9 cellular contexts compared by ENCODE assay signal in the genomic region with DNA sequence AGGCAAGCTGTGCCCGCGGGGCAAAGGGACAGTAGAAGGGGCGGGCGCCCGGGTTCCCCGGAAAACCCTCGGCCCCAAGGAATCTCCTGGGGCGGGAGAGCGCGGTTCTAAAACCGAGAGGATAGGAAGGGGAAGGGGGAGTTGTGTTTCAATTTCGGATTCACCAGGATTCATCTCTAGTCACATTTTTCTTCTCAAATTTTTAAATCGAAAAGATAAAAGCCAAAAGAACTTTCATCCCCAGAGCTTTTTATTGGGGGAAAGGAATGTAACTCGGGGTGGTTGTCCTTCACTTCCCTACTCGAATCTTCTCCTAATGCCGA. TPM values are rescaled to one million over a fixed set of nuclear protein-coding genes. Genes with fewer than 3 reads are reported as not detected.
DNase-seq lines count a peak whose midpoint lies in the region; ATAC-seq and TF ChIP-seq lines count a peak whose summit lies in the region.
"Had no signal": no experiment of that assay in that cellular context is flagged by ENCODE, and none has a peak within 500 bp of the region (broad histone marks: within the 10 kb centered on the region; RNA-seq: fewer than 3 reads in every experiment).

No MANE protein-coding gene starts in this region.

- 0 out of 2 replicates have a peak, but pooled peaks cover 11% of the 10 kb centered on the region for H4K20me1 ChIP-seq in BLaER1

- peaks cover 25% of the 10 kb centered on the region for H3K4me1 Mint-ChIP-seq in endodermal cell

- H3K9me3 ChIP-seq in BLaER1 (no peaks in the 10 kb centered on the region), MG63 (no peaks in the 10 kb centered on the region), endodermal cell (ENCODE audit: control insufficient read depth, low read length) (no peaks in the 10 kb centered on the region), neuron (ENCODE audit: low read length) (no peaks in the 10 kb centered on the region)

- H3K9ac ChIP-seq in BLaER1 (peak overlapping the region; percentile 72), endodermal cell (ENCODE audit: extremely low read depth, low read length, poor library complexity, severe bottlenecking) (peak overlapping the region; percentile 44)

- H3K27me3 Mint-ChIP-seq in endodermal cell (ENCODE audit: insufficient read depth) = peaks cover 78% of the 10 kb centered on the region

- no peaks in the 10 kb centered on the region for H3K9me3 Mint-ChIP-seq in endodermal cell

- peak overlapping the region; percentile 76 for H3K4me3 ChIP-seq in BLaER1
- H3K4me3 ChIP-seq in MG63 = peak overlapping the region; percentile 62
- peak overlapping the region; percentile 85 for H3K4me3 ChIP-seq in endodermal cell (ENCODE audit: low read length)
- no peak overlapping the region for H3K4me3 ChIP-seq in neuron (ENCODE audit: low read length)

- H3K36me3 ChIP-seq in BLaER1 = peaks cover 20% of the 10 kb centered on the region
- H3K36me3 ChIP-seq in MG63 = no peaks in the 10 kb centered on the region
- H3K36me3 ChIP-seq in endodermal cell (ENCODE audit: control insufficient read depth, insufficient read depth, low read length) = peaks cover 12% of the 10 kb centered on the region
- H3K36me3 ChIP-seq in neuron (ENCODE audit: insufficient read depth, low read length) = no peaks in the 10 kb centered on the region

- peak overlapping the region; percentile 85 for H3K4me3 Mint-ChIP-seq in endodermal cell

- H2AFZ ChIP-seq in neuron (ENCODE audit: low read depth, low read length) = peak overlapping the region; percentile 58

- peaks cover 10% of the 10 kb centered on the region for H3K36me3 Mint-ChIP-seq in endodermal cell (ENCODE audit: low read depth)

- 0 to 1% methylated on average over 2 to 10 of the region's 16 CpGs for WGBS in endodermal cell (ENCODE audit: insufficient coverage in 1 of 2, insufficient read length in 1 of 2), 2 experiments

- peak overlapping the region; percentile 89 for H3K4me2 ChIP-seq in BLaER1

- DNase-seq in MG63 (no peak), endodermal cell (no peak), NCI-H1436 (lab: John Stamatoyannopoulos, UW) (no peak)

- TF ChIP-seq CTCF in endodermal cell (conservative IDR thresholded peaks at IDR 0.05) = no peak

- ATAC-seq in HG03457 (IDR thresholded peaks at IDR 0.05; ENCODE audit: unreplicated experiment) = no peak
- no peak for ATAC-seq in GM19351 (IDR thresholded peaks at IDR 0.05; ENCODE audit: unreplicated experiment)
- no peak for ATAC-seq in GM19463 (IDR thresholded peaks at IDR 0.05; ENCODE audit: unreplicated experiment)

- H3K27me3 ChIP-seq in BLaER1 (peaks cover 14% of the 10 kb centered on the region; the same call in 1 of the 2 replicates), MG63 (no peaks in the 10 kb centered on the region), endodermal cell (ENCODE audit: control insufficient read depth, insufficient read depth, low read length, poor library complexity, severe bottlenecking) (peaks cover 43% of the 10 kb centered on the region), neuron (ENCODE audit: insufficient read depth, low read length) (peaks cover 89% of the 10 kb centered on the region)

- no peak overlapping the region for H3K27ac Mint-ChIP-seq in endodermal cell

- H3K27ac ChIP-seq in BLaER1 (peak overlapping the region; percentile 3; the same call in 1 of the 2 replicates), endodermal cell (ENCODE audit: low read depth, low read length) (no peak overlapping the region)

- H3K4me1 ChIP-seq in BLaER1 = peaks cover 56% of the 10 kb centered on the region
- no peaks in the 10 kb centered on the region for H3K4me1 ChIP-seq in endodermal cell (ENCODE audit: control insufficient read depth, insufficient read depth, low read length)
- peaks cover 27% of the 10 kb centered on the region for H3K4me1 ChIP-seq in neuron (ENCODE audit: insufficient read depth, low read length)

RNA-seq across cellular contexts. Expression of a gene that starts 1.4 kb away (rescaled TPM):
- 9.3 and 13.5 TPM in 2 replicates for total RNA-seq in MG63 (2014; rRNA removed; shearing (Covaris generic); ENCODE audit: low replicate concordance)
- 10 to 100 TPM; 13.0 to 19.9 TPM for total RNA-seq in endodermal cell
- polyA plus RNA-seq in endodermal cell (2013, experiment 1 of 2) = 23.8 TPM
- polyA plus RNA-seq in endodermal cell (2013, experiment 2 of 2) = 21.4 TPM
- total RNA-seq: OCI-LY7 had no signal
